Comparison of ENCODE assay signal across 13 cellular contexts in the genomic region with DNA sequence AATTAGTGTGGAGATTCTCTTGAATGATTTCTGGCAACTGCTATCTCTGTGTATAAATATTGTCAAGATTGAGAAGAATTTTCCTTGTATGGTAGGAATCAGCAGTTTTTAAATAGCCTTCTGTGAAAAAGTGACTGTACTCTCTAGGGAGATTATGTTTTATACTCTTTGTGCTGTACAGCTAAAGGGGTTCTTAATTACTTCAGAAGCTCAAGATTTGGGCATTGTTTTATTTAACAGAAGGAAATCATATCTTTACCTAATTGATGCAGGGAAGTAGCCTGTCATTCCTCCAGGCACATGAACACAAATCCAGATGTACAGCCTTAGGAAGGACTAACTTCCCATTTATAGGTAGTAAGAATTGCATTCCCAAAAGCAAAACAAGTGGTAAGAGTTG. TPM values are rescaled to one million over a fixed set of nuclear protein-coding genes. Genes with fewer than 3 reads are reported as not detected.
DNase-seq lines count a peak whose midpoint lies in the region; FAIRE-seq and TF ChIP-seq lines count a peak whose summit lies in the region.
"Had no signal": no experiment of that assay in that cellular context is flagged by ENCODE, and none has a peak within 500 bp of the region (broad histone marks: within the 10 kb centered on the region; RNA-seq: fewer than 3 reads in every experiment).

No MANE protein-coding gene starts in this region.

- peak overlapping the region; percentile 13 for H2AFZ ChIP-seq in endothelial cell of umbilical vein (ENCODE audit: low read depth, low read length)

- H3K36me3 ChIP-seq in Peyer's patch = no peaks in the 10 kb centered on the region
- peaks cover 8 to 11% of the 10 kb centered on the region in 2 experiments for H3K36me3 ChIP-seq in endothelial cell of umbilical vein (ENCODE audit: control insufficient read depth in 2 of 2, extremely low read depth in 1 of 2, insufficient read depth in 2 of 2, low read length in 2 of 2)
- H3K36me3 ChIP-seq in muscle layer of colon (ENCODE audit: insufficient read depth, low read length) = no peaks in the 10 kb centered on the region
- H3K36me3 ChIP-seq in transverse colon = no peaks in the 10 kb centered on the region
- H3K36me3 ChIP-seq: cardiac muscle cell had no signal

- no peaks in the 10 kb centered on the region for H3K27me3 ChIP-seq in Peyer's patch
- no peaks in the 10 kb centered on the region for H3K27me3 ChIP-seq in endothelial cell of umbilical vein (ENCODE audit: control insufficient read depth in 2 of 2, insufficient read depth in 2 of 2, low read length in 2 of 2)
- no peaks in the 10 kb centered on the region for H3K27me3 ChIP-seq in muscle layer of colon (ENCODE audit: control insufficient read depth in 1 of 2, insufficient read depth in 2 of 2, low read length in 2 of 2)
- H3K27me3 ChIP-seq in transverse colon = no peaks in the 10 kb centered on the region
- H3K27me3 ChIP-seq: cardiac muscle cell had no signal

- H3K79me2 ChIP-seq in endothelial cell of umbilical vein (ENCODE audit: control insufficient read depth, insufficient read depth, low read length) = peaks cover 8% of the 10 kb centered on the region

- H3K9me3 ChIP-seq in Peyer's patch (no peaks in the 10 kb centered on the region), endothelial cell of umbilical vein (replicated peaks; ENCODE audit: control insufficient read depth, insufficient read depth, low read length) (no peaks in the 10 kb centered on the region), muscle layer of colon (ENCODE audit: low read length) (no peaks in the 10 kb centered on the region), transverse colon (no peaks in the 10 kb centered on the region)

- TF ChIP-seq POLR2A in Peyer's patch (IDR thresholded peaks at IDR 0.05) = no peak
- TF ChIP-seq POLR2A in endothelial cell of umbilical vein (IDR thresholded peaks at IDR 0.05; ENCODE audit: low read depth, low read length) = no peak
- no peak for TF ChIP-seq POLR2A in transverse colon (IDR thresholded peaks at IDR 0.05)

- H3K27ac ChIP-seq in Peyer's patch (peak overlapping the region in 3 of 4 donors; percentile 61 to 86 (median 61)), endothelial cell of umbilical vein (ENCODE audit: insufficient read depth, low read depth, low read length) (peak overlapping the region; percentile 95), muscle layer of colon (ENCODE audit: low read depth, low read length) (no peak overlapping the region), transverse colon (peak overlapping the region; percentile 77 to 86 (median 81))
- H3K27ac ChIP-seq: cardiac muscle cell had no signal

- H3K4me3 ChIP-seq in Peyer's patch (peak overlapping the region in 1 of 4 donors; percentile 38), endothelial cell of umbilical vein (replicated peaks in 1 of 3; ENCODE audit: insufficient read depth in 1 of 3, low read depth in 1 of 3, low read length in 3 of 3) (peak overlapping the region; percentile 26 to 82 (median 35)), muscle layer of colon (ENCODE audit: low read depth in 1 of 2, low read length in 2 of 2) (peak overlapping the region; percentile 22 to 72), transverse colon (peak overlapping the region in 2 of 4 donors; percentile 29 to 44)
- H3K4me3 ChIP-seq: cardiac muscle cell had no signal

- H3K4me1 ChIP-seq in Peyer's patch (peaks cover 0 to 7% (median 0%) of the 10 kb centered on the region in 4 donors), endothelial cell of umbilical vein (ENCODE audit: control insufficient read depth, extremely low read depth, insufficient read depth, low read length) (peaks cover 19% of the 10 kb centered on the region), muscle layer of colon (ENCODE audit: insufficient read depth, low read length) (peaks cover 14% of the 10 kb centered on the region), transverse colon (peaks cover 0 to 19% (median 0%) of the 10 kb centered on the region in 4 donors)

- CTCF ChIA-PET in endothelial cell of umbilical vein (lab: Charles Lee) = interaction anchor here (1.1 to 6.2 kb wide), 16 partner anchors 9 to 284 kb away, joined by 3 to 72 read pairs (median 20); a partner anchor contains a TSS

- DNase-seq in Peyer's patch (no peak), endothelial cell of umbilical vein (ENCODE audit: low read depth, low spot score) (peak; percentile 46), transverse colon (no peak), AG08395 (ENCODE audit: low spot score) (no peak), islet precursor cell (no peak)
- DNase-seq in activated CD4-positive, alpha-beta T cell treated with anti-CD3 and anti-CD28 coated beads for 48 hours = no peak
- DNase-seq: left colon; NCI-H1048; NCI-H524 treated with DMSO at 0.1 percent for 48 hours; stimulated activated naive B cell treated with anti-CD40 and anti-IgM and Interleukin-4, amounts not matched to agents 10 μg/mL and 1 μg/mL and 100 μg/mL, for 72 hours had no signal

- H3K4me2 ChIP-seq in endothelial cell of umbilical vein (ENCODE audit: insufficient read depth, low read length) = peak overlapping the region; percentile 89

- TF ChIP-seq EP300 in transverse colon (IDR thresholded peaks at IDR 0.05; ENCODE audit: low read depth) = no peak

- no TSS peak for BruUV-seq in endothelial cell of umbilical vein (replicated peaks; lab: Mats Ljungman, UMichigan)

- no peak for TF ChIP-seq CTCF in Peyer's patch (IDR thresholded peaks at IDR 0.05)
- TF ChIP-seq CTCF in endothelial cell of umbilical vein (IDR thresholded peaks at IDR 0.05; ENCODE audit: extremely low read depth in 1 of 2, insufficient read depth in 1 of 2, low read depth in 1 of 2, low read length in 2 of 2) = no peak
- no peak for TF ChIP-seq CTCF in transverse colon (IDR thresholded peaks at IDR 0.05)

- in situ Hi-C loops in transverse colon (cut with MboI; ENCODE audit: low pct_ligation_motif_present in 1 of 4, low pct_unique_long_range_greater_than_20kb in 1 of 4, low sequenced_read_pairs in 3 of 4) = no loop called here

- POLR2A ChIA-PET in endothelial cell of umbilical vein (lab: Charles Lee) = interaction anchor here (1.2 kb wide), 1 partner anchor 59 kb away, joined by 4 read pairs; a partner anchor contains a TSS

- H3K9me1 ChIP-seq in endothelial cell of umbilical vein (replicated peaks; ENCODE audit: control insufficient read depth, extremely low read depth, insufficient read depth, low read length) = no peaks in the 10 kb centered on the region

- dilution Hi-C loops in endothelial cell of umbilical vein (cut with MboI; ENCODE audit: extremely low pct_ligation_motif_present, low sequenced_read_pairs) = no loop called here

- intact Hi-C loops in endothelial cell of umbilical vein (cut with micrococcal nuclease) (loop anchor here (5.0 kb wide), 2 partner anchors 140 to 295 kb away; a partner anchor contains a TSS), transverse colon (cut with DNase I; ENCODE audit: low total_unique reads) (no loop called here)

- FAIRE-seq in endothelial cell of umbilical vein (lab: Jason Lieb, UNC) = no peak

- H4K20me1 ChIP-seq in endothelial cell of umbilical vein (replicated peaks; ENCODE audit: control insufficient read depth, extremely low read depth, insufficient read depth, low read length) = no peaks in the 10 kb centered on the region

- peak overlapping the region; percentile 95 for H3K9ac ChIP-seq in endothelial cell of umbilical vein (replicated peaks; ENCODE audit: extremely low read depth, insufficient read depth, low read length)
- H3K9ac ChIP-seq in muscle layer of colon (ENCODE audit: low read length) = peak overlapping the region; percentile 65

RNA-seq across cellular contexts. Expression of a gene that starts 1.3 kb away (rescaled TPM):
- under 1 TPM in 3 of 4 donors, not detected in 1; 0.09 to 0.80 (median 0.53) TPM for total RNA-seq in Peyer's patch
- 6.6 and 7.1 TPM in 2 replicates for total RNA-seq in endothelial cell of umbilical vein
- 3.8 and 4.5 TPM in 2 replicates for polyA plus RNA-seq in endothelial cell of umbilical vein
- 3.9 and 4.5 TPM in 2 replicates for polyA plus RNA-seq in endothelial cell of umbilical vein (2011; cell fraction: cytosol; rRNA removed)
- 3.8 and 4.1 TPM in 2 replicates for polyA plus RNA-seq in endothelial cell of umbilical vein (2011; cell fraction: nucleus; rRNA removed)
- 4.2 and 5.6 TPM in 2 replicates for polyA plus RNA-seq in endothelial cell of umbilical vein (2012)
- polyA minus RNA-seq in endothelial cell of umbilical vein = 13.8 TPM in 2 replicates
- not detected for polyA minus RNA-seq in endothelial cell of umbilical vein (2011; cell fraction: cytosol; rRNA and poly(A)+ RNA removed)
- 8.7 and 11.0 TPM in 2 replicates for polyA minus RNA-seq in endothelial cell of umbilical vein (2011; cell fraction: nucleus; rRNA and poly(A)+ RNA removed)
- 1 to 10 TPM in 1 of 4 donors, under 1 TPM in 2, not detected in 1; 0.27 to 3.8 (median 0.64) TPM for total RNA-seq in transverse colon
- total RNA-seq: cardiac muscle cell, SK-MEL-5 had no signal
- polyA plus RNA-seq: cardiac muscle cell had no signal

RNA-seq across cellular contexts. Expression of a gene that starts 32.8 kb away (rescaled TPM):
- total RNA-seq in Peyer's patch = not detected
- total RNA-seq in endothelial cell of umbilical vein = 0.38 TPM in 1 of 2 replicates, not detected in the other
- polyA plus RNA-seq in endothelial cell of umbilical vein = 0.03 TPM in 1 of 2 replicates, not detected in the other
- polyA plus RNA-seq in endothelial cell of umbilical vein (2011; cell fraction: cytosol; rRNA removed) = 0.11 TPM in 1 of 2 replicates, not detected in the other
- 0.15 TPM in 1 of 2 replicates, not detected in the other for polyA plus RNA-seq in endothelial cell of umbilical vein (2011; cell fraction: nucleus; rRNA removed)
- not detected in 2 replicates for polyA plus RNA-seq in endothelial cell of umbilical vein (2012)
- polyA minus RNA-seq in endothelial cell of umbilical vein = not detected in 2 replicates
- 4.5 TPM for polyA minus RNA-seq in endothelial cell of umbilical vein (2011; cell fraction: cytosol; rRNA and poly(A)+ RNA removed)
- polyA minus RNA-seq in endothelial cell of umbilical vein (2011; cell fraction: nucleus; rRNA and poly(A)+ RNA removed) = not detected in 2 replicates
- not detected for total RNA-seq in transverse colon
- total RNA-seq: cardiac muscle cell, left colon, SK-MEL-5 had no signal
- polyA plus RNA-seq: cardiac muscle cell had no signal

RNA-seq across cellular contexts. Expression of a gene that starts 40.8 kb away (rescaled TPM):
- not detected for total RNA-seq in Peyer's patch
- 0.72 TPM in 1 of 2 replicates, not detected in the other for total RNA-seq in endothelial cell of umbilical vein
- 1.2 and 1.5 TPM in 2 replicates for polyA plus RNA-seq in endothelial cell of umbilical vein
- 0.63 and 0.71 TPM in 2 replicates for polyA plus RNA-seq in endothelial cell of umbilical vein (2011; cell fraction: cytosol; rRNA removed)
- 1.2 TPM in 2 replicates for polyA plus RNA-seq in endothelial cell of umbilical vein (2011; cell fraction: nucleus; rRNA removed)
- not detected in 2 replicates for polyA plus RNA-seq in endothelial cell of umbilical vein (2012)
- 0.68 and 1.4 TPM in 2 replicates for polyA minus RNA-seq in endothelial cell of umbilical vein
- polyA minus RNA-seq in endothelial cell of umbilical vein (2011; cell fraction: cytosol; rRNA and poly(A)+ RNA removed) = not detected
- 0.87 and 1.5 TPM in 2 replicates for polyA minus RNA-seq in endothelial cell of umbilical vein (2011; cell fraction: nucleus; rRNA and poly(A)+ RNA removed)
- not detected for total RNA-seq in transverse colon
- total RNA-seq: cardiac muscle cell, left colon had no signal
- polyA plus RNA-seq: cardiac muscle cell had no signal

RNA-seq across cellular contexts. Expression of a gene that starts 51.5 kb away (rescaled TPM):
- total RNA-seq in Peyer's patch (10 to 100 TPM in 1 of 4 donors, 1 to 10 TPM in 1, not detected in 2; 2.0 to 14.0 TPM), endothelial cell of umbilical vein (not detected in 2 replicates), transverse colon (10 to 100 TPM in 1 of 4 donors, 1 to 10 TPM in 2, not detected in 1; 3.3 to 21.7 (median 3.3) TPM)
- 0.08 and 0.10 TPM in 2 replicates for polyA plus RNA-seq in endothelial cell of umbilical vein
- polyA plus RNA-seq in endothelial cell of umbilical vein (2011; cell fraction: cytosol; rRNA removed) = 0.10 and 0.20 TPM in 2 replicates
- not detected in 2 replicates for polyA plus RNA-seq in endothelial cell of umbilical vein (2011; cell fraction: nucleus; rRNA removed)
- polyA plus RNA-seq in endothelial cell of umbilical vein (2012) = not detected in 2 replicates
- not detected in 2 replicates for polyA minus RNA-seq in endothelial cell of umbilical vein
- polyA minus RNA-seq in endothelial cell of umbilical vein (2011; cell fraction: cytosol; rRNA and poly(A)+ RNA removed) = not detected
- polyA minus RNA-seq in endothelial cell of umbilical vein (2011; cell fraction: nucleus; rRNA and poly(A)+ RNA removed) = not detected in 2 replicates
- total RNA-seq: cardiac muscle cell had no signal

RNA-seq across cellular contexts. Expression of a gene that starts 58.6 kb away (rescaled TPM):
- total RNA-seq in Peyer's patch (10 to 100 TPM; 13.3 to 40.4 (median 22.4) TPM), endothelial cell of umbilical vein (37.9 and 44.2 TPM in 2 replicates), transverse colon (10 to 100 TPM; 16.7 to 37.2 (median 30.3) TPM)
- polyA plus RNA-seq in endothelial cell of umbilical vein = 16.6 and 18.7 TPM in 2 replicates
- 21.9 and 22.9 TPM in 2 replicates for polyA plus RNA-seq in endothelial cell of umbilical vein (2011; cell fraction: cytosol; rRNA removed)
- polyA plus RNA-seq in endothelial cell of umbilical vein (2011; cell fraction: nucleus; rRNA removed) = 5.7 and 9.0 TPM in 2 replicates
- 29.5 and 47.2 TPM in 2 replicates for polyA plus RNA-seq in endothelial cell of umbilical vein (2012)
- polyA minus RNA-seq in endothelial cell of umbilical vein = 9.6 and 17.3 TPM in 2 replicates
- polyA minus RNA-seq in endothelial cell of umbilical vein (2011; cell fraction: cytosol; rRNA and poly(A)+ RNA removed) = 11.1 TPM
- polyA minus RNA-seq in endothelial cell of umbilical vein (2011; cell fraction: nucleus; rRNA and poly(A)+ RNA removed) = 4.8 and 5.3 TPM in 2 replicates
